In genomic region chr19:405138-405965, GRCh38 we compare ENCODE assay signal across 22 cellular contexts. TPM values are rescaled to one million over a fixed set of nuclear protein-coding genes. Genes with fewer than 3 reads are reported as not detected.
DNase-seq lines count a peak whose midpoint lies in the region; FAIRE-seq and TF ChIP-seq lines count a peak whose summit lies in the region.
"Had no signal": no experiment of that assay in that cellular context is flagged by ENCODE, and none has a peak within 500 bp of the region (broad histone marks: within the 10 kb centered on the region; RNA-seq: fewer than 3 reads in every experiment).

No MANE protein-coding gene starts in this region.

- H3K4me3 ChIP-seq in HEK293 (ENCODE audit: low read depth, low read length), result no peak overlapping the region
- no peak overlapping the region for H3K4me3 ChIP-seq in keratinocyte (ENCODE audit: control insufficient read depth in 2 of 3, extremely low read depth in 1 of 3, insufficient read depth in 2 of 3, low read depth in 1 of 3, low read length in 3 of 3)
- no peak overlapping the region for H3K4me3 ChIP-seq in HAP-1
- H3K4me3 ChIP-seq: lower lobe of right lung, right atrium auricular region, SK-N-MC, thyroid gland had no signal

- dilution Hi-C loops in keratinocyte (cut with MboI; ENCODE audit: extremely low pct_ligation_motif_present, low sequenced_read_pairs), result no loop called here

- DNase-seq in DMS 273 (lab: John Stamatoyannopoulos, UW; ENCODE audit: unreplicated experiment) (peak; percentile 40), DMS 273 treated with DMSO at 0.1 percent for 48 hours (lab: John Stamatoyannopoulos, UW) (no peak), keratinocyte (ENCODE audit: low read depth, low spot score) (no peak), renal cortical epithelial cell (ENCODE audit: low read depth) (peak; percentile 45), HAP-1 (ENCODE audit: low spot score in 2 of 2) (no peak), HT-29 (ENCODE audit: low spot score) (no peak)
- no peak for DNase-seq in stimulated activated CD4-positive, alpha-beta T cell treated with anti-CD3 and anti-CD28 coated beads, Interleukin-15, amount 100 ng/mL, for 24 hours
- DNase-seq: activated CD4-positive, alpha-beta memory T cell treated with anti-CD3 and anti-CD28 coated beads, Interleukin-2, amount 10 ng/mL, durations not matched to agents 7 days and 5 days; amniotic stem cell; CD4-positive, alpha-beta T cell; lower lobe of right lung; naive B cell; NCI-H146; NCI-H446 had no signal

- no peaks in the 10 kb centered on the region for H3K9me1 ChIP-seq in keratinocyte (ENCODE audit: control insufficient read depth, extremely low read depth, insufficient read depth, low read length)

- no peaks in the 10 kb centered on the region for H3K79me2 ChIP-seq in keratinocyte (ENCODE audit: control insufficient read depth, insufficient read depth, low read length)

- in situ Hi-C loops in HAP-1 (cut with MboI; ENCODE audit: low sequenced_read_pairs), result no loop called here

- no peaks in the 10 kb centered on the region for H3K9me3 ChIP-seq in HEK293 (ENCODE audit: control insufficient read depth, insufficient read depth, low read depth, low read length)
- H3K9me3 ChIP-seq in keratinocyte (ENCODE audit: control insufficient read depth, low read depth, low read length), result no peaks in the 10 kb centered on the region
- peaks cover 4% of the 10 kb centered on the region; the same call in 1 of the 2 replicates for H3K9me3 ChIP-seq in HAP-1
- H3K9me3 ChIP-seq: lower lobe of right lung, right atrium auricular region, thyroid gland had no signal

- peak overlapping the region; percentile 37 for H2AFZ ChIP-seq in keratinocyte (ENCODE audit: control insufficient read depth, low read length)

- POLR2A ChIA-PET in HEK293 (lab: Yijun Ruan, JAX), result interaction anchor here (0.6 to 1.5 kb wide), 2 partner anchors 84 to 150 kb away, joined by 3 to 4 read pairs; no protein-coding TSS in a partner anchor

- FAIRE-seq in keratinocyte (lab: Jason Lieb, UNC), result no peak
- FAIRE-seq: endometrium, GM12891, TTC549 had no signal

- peak overlapping the region; percentile 54 for H3K4me2 ChIP-seq in keratinocyte (ENCODE audit: control insufficient read depth, extremely low read depth, insufficient read depth, low read depth, low read length)

- H3K36me3 ChIP-seq in HEK293 (ENCODE audit: control insufficient read depth in 2 of 2, insufficient read depth in 1 of 2, low read length in 2 of 2), result no peaks in the 10 kb centered on the region
- no peaks in the 10 kb centered on the region for H3K36me3 ChIP-seq in keratinocyte (ENCODE audit: control insufficient read depth in 2 of 2, extremely low read depth in 1 of 2, insufficient read depth in 2 of 2, low read length in 2 of 2)
- H3K36me3 ChIP-seq in HAP-1 (replicated peaks), result peaks cover 13% of the 10 kb centered on the region; the same call in 1 of the 2 replicates
- H3K36me3 ChIP-seq: lower lobe of right lung, right atrium auricular region, thyroid gland had no signal

- H3K27me3 ChIP-seq in keratinocyte (ENCODE audit: control insufficient read depth, extremely low read depth, insufficient read depth, low read length) (peaks cover 19% of the 10 kb centered on the region), HAP-1 (ENCODE audit: low read depth) (no peaks in the 10 kb centered on the region)
- H3K27me3 ChIP-seq: thyroid gland had no signal

- H4K20me1 ChIP-seq in keratinocyte (ENCODE audit: control insufficient read depth, extremely low read depth, insufficient read depth, low read length), result no peaks in the 10 kb centered on the region

- TF ChIP-seq CTCF in HEK293 (tag by site-specific recombination; IDR thresholded peaks at IDR 0.05) (no peak), keratinocyte (optimal IDR thresholded peaks at IDR 0.05 in 1 of 3, IDR thresholded peaks at IDR 0.05 in 1 of 3, conservative IDR thresholded peaks at IDR 0.05 in 1 of 3; ENCODE audit: extremely low read depth in 1 of 3, insufficient read depth in 2 of 3, low read length in 3 of 3) (no peak)

- H3K4me1 ChIP-seq in HEK293 (ENCODE audit: control insufficient read depth, insufficient read depth, low read length) (peaks cover 10% of the 10 kb centered on the region), keratinocyte (ENCODE audit: control insufficient read depth, extremely low read depth, insufficient read depth, low read length) (peaks cover 4% of the 10 kb centered on the region), HAP-1 (peaks cover 19% of the 10 kb centered on the region)

- CTCF ChIA-PET in HEK293 (lab: Yijun Ruan, JAX), result interaction anchor here (0.5 to 0.7 kb wide), 2 partner anchors 33 to 105 kb away, joined by 3 to 4 read pairs; no protein-coding TSS in a partner anchor

- no peak overlapping the region for H3K9ac ChIP-seq in keratinocyte (ENCODE audit: control insufficient read depth, extremely low read depth, insufficient read depth, low read length)

- H3K27ac ChIP-seq in HEK293 (ENCODE audit: extremely low read depth, low read depth, low read length) (no peak overlapping the region), keratinocyte (ENCODE audit: control insufficient read depth, insufficient read depth, low read length) (no peak overlapping the region)
- H3K27ac ChIP-seq: 22Rv1, lower lobe of right lung, right atrium auricular region, SK-N-MC, thyroid gland had no signal

TF ChIP-seq in HEK293, 187 proteins besides CTCF, POLR2A, EP300 and RAD21 (continues in another document):
- TF ChIP-seq ZNF571 (tag by site-specific recombination; IDR thresholded peaks at IDR 0.05) (no peak), ZNF473 (tag by site-specific recombination; IDR thresholded peaks at IDR 0.05) (no peak), KLF8 (tag by site-specific recombination; IDR thresholded peaks at IDR 0.05) (0 out of 2 replicates have a peak, but pooled peaks have one; percentile 4), ZSCAN30 (tag by site-specific recombination; IDR thresholded peaks at IDR 0.05) (no peak), ZXDB (tag by site-specific recombination; IDR thresholded peaks at IDR 0.05) (0 out of 2 replicates have a peak, but pooled peaks have one; percentile 22)
- TF ChIP-seq, protein P1, sequence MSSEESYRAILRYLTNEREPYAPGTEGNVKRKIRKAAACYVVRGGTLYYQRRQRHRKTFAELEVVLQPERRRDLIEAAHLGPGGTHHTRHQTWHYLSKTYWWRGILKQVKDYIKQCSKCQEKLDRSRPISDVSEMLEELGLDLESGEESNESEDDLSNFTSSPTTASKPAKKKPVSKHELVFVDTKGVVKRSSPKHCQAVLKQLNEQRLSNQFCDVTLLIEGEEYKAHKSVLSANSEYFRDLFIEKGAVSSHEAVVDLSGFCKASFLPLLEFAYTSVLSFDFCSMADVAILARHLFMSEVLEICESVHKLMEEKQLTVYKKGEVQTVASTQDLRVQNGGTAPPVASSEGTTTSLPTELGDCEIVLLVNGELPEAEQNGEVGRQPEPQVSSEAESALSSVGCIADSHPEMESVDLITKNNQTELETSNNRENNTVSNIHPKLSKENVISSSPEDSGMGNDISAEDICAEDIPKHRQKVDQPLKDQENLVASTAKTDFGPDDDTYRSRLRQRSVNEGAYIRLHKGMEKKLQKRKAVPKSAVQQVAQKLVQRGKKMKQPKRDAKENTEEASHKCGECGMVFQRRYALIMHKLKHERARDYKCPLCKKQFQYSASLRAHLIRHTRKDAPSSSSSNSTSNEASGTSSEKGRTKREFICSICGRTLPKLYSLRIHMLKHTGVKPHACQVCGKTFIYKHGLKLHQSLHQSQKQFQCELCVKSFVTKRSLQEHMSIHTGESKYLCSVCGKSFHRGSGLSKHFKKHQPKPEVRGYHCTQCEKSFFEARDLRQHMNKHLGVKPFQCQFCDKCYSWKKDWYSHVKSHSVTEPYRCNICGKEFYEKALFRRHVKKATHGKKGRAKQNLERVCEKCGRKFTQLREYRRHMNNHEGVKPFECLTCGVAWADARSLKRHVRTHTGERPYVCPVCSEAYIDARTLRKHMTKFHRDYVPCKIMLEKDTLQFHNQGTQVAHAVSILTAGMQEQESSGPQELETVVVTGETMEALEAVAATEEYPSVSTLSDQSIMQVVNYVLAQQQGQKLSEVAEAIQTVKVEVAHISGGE (tag by site-specific recombination; conservative IDR thresholded peaks at IDR 0.05; ENCODE audit: low read depth), result no peak

RNA-seq across cellular contexts. Expression of gene C2CD4C, which starts 3.6 kb away (rescaled TPM):
- 1.6 to 4.1 TPM (median 2.6 TPM) in 3 replicates for polyA plus RNA-seq in keratinocyte
- polyA plus RNA-seq in keratinocyte (2011; ENCODE audit: low read depth), result 0.90 TPM
- polyA plus RNA-seq in keratinocyte (2011; cell fraction: cytosol; rRNA removed), result 0.78 and 3.1 TPM in 2 replicates
- 5.1 and 10.2 TPM in 2 replicates for polyA plus RNA-seq in keratinocyte (2011; cell fraction: nucleus; rRNA removed)
- polyA plus RNA-seq in keratinocyte (2012; ENCODE audit: low replicate concordance), result 4.7 and 5.3 TPM in 2 replicates
- 1.1 to 2.5 TPM (median 2.1 TPM) in 3 replicates for polyA minus RNA-seq in keratinocyte
- 10.6 TPM for polyA minus RNA-seq in keratinocyte (2011; cell fraction: cytosol; rRNA and poly(A)+ RNA removed)
- 4.1 and 5.4 TPM in 2 replicates for polyA minus RNA-seq in keratinocyte (2011; cell fraction: nucleus; rRNA and poly(A)+ RNA removed)
- 0.17 and 0.20 TPM in 2 replicates for total RNA-seq in renal cortical epithelial cell
- 0.58 TPM in 1 of 2 replicates, not detected in the other for total RNA-seq in HT-29 (2014; rRNA removed; shearing (Covaris generic))
- total RNA-seq: CD4-positive, alpha-beta T cell had no signal

RNA-seq across cellular contexts. Expression of gene SHC2, which starts 55.5 kb away (rescaled TPM):
- polyA plus RNA-seq in keratinocyte, result 2.2 to 9.9 TPM (median 2.5 TPM) in 3 replicates
- polyA plus RNA-seq in keratinocyte (2011; ENCODE audit: low read depth), result 3.0 TPM
- polyA plus RNA-seq in keratinocyte (2011; cell fraction: cytosol; rRNA removed), result 2.1 and 6.5 TPM in 2 replicates
- polyA plus RNA-seq in keratinocyte (2011; cell fraction: nucleus; rRNA removed), result 18.2 and 26.5 TPM in 2 replicates
- 3.4 and 16.0 TPM in 2 replicates for polyA plus RNA-seq in keratinocyte (2012; ENCODE audit: low replicate concordance)
- 1.5 to 4.7 TPM (median 1.6 TPM) in 3 replicates for polyA minus RNA-seq in keratinocyte
- 15.0 TPM for polyA minus RNA-seq in keratinocyte (2011; cell fraction: cytosol; rRNA and poly(A)+ RNA removed)
- polyA minus RNA-seq in keratinocyte (2011; cell fraction: nucleus; rRNA and poly(A)+ RNA removed), result 3.7 and 6.4 TPM in 2 replicates
- 1.0 and 5.1 TPM in 2 replicates for total RNA-seq in renal cortical epithelial cell
- 0.29 TPM in 1 of 2 replicates, not detected in the other for total RNA-seq in HT-29 (2014; rRNA removed; shearing (Covaris generic))
- total RNA-seq: activated CD4-positive, alpha-beta memory T cell treated with anti-CD3 and anti-CD28 coated beads, Interleukin-2, amount 10 ng/mL, durations not matched to agents 7 days and 5 days had no signal

Comparison
In these comparisons a context has a peak if more than half of its experiments do, and no peak if none do; other contexts are left out.
1. DNase-seq: peak in DMS 273 (single experiment) and renal cortical epithelial cell (single experiment); none in DMS 273 treated with DMSO at 0.1 percent for 48 hours (single experiment), keratinocyte (single experiment), HAP-1 (0 of 2), stimulated activated CD4-positive, alpha-beta T cell treated with anti-CD3 and anti-CD28 coated beads, Interleukin-15, amount 100 ng/mL, for 24 hours (single experiment) and HT-29 (single experiment).